In genomic region chr7:20299145-20299544, GRCh38 we compare ENCODE assay signal across 17 cellular contexts. TPM values are rescaled to one million over a fixed set of nuclear protein-coding genes. Genes with fewer than 3 reads are reported as not detected.
"Had no signal": no experiment of that assay in that cellular context is flagged by ENCODE, and none has a peak within 500 bp of the region (broad histone marks: within the 10 kb centered on the region; RNA-seq: fewer than 3 reads in every experiment).

No MANE protein-coding gene starts in this region.

- H3K27ac Mint-ChIP-seq: activated CD4-positive, alpha-beta memory T cell treated with anti-CD3 and anti-CD28 coated beads for 36 hours; activated CD4-positive, alpha-beta T cell treated with anti-CD3 and anti-CD28 coated beads for 36 hours; activated naive CD4-positive, alpha-beta T cell treated with anti-CD3 and anti-CD28 coated beads, Interleukin-2, amount 50 U/mL, for 72 hours; activated T-helper 1 cell treated with anti-CD3 and anti-CD28 coated beads, Interleukin-12 subunit alpha, Interleukin-12 subunit beta, Interleukin-2, Interleukin-4 antibody, amounts not matched to agents 30 ng/mL and 10 ng/mL and 1 ng/mL, durations not matched to agents 14 hours and 24 hours and 36 hours; dendritic cell treated with granulocyte-macrophage colony-stimulating factor and Interleukin-4, amounts not matched to agents 40 ng/mL and 50 ng/mL, for 4 days had no signal

- H3K9me3 Mint-ChIP-seq: activated naive CD4-positive, alpha-beta T cell treated with anti-CD3 and anti-CD28 coated beads, Interleukin-2, amount 50 U/mL, for 72 hours; activated T-helper 1 cell treated with anti-CD3 and anti-CD28 coated beads, Interleukin-12 subunit alpha, Interleukin-12 subunit beta, Interleukin-2, Interleukin-4 antibody, amounts not matched to agents 30 ng/mL and 10 ng/mL and 1 ng/mL, durations not matched to agents 14 hours and 24 hours and 36 hours had no signal

- H3K27me3 Mint-ChIP-seq: activated CD4-positive, alpha-beta T cell treated with anti-CD3 and anti-CD28 coated beads for 36 hours; dendritic cell treated with granulocyte-macrophage colony-stimulating factor and Interleukin-4, amounts not matched to agents 40 ng/mL and 50 ng/mL, for 4 days; natural killer cell treated with Interleukin-12 subunit alpha and Interleukin-12 subunit beta and Interleukin-15 and Interleukin-18, amount 100 ng/mL, for 72 hours had no signal

- DNase-seq: activated CD4-positive, alpha-beta memory T cell treated with anti-CD3 and anti-CD28 coated beads for 36 hours; activated CD4-positive, alpha-beta T cell treated with anti-CD3 and anti-CD28 coated beads for 36 hours; activated gamma-delta T cell treated with Interleukin-2 at 50 U/mL for 16 hours; activated T-cell treated with anti-CD3 and anti-CD28 coated beads for 4 hours; effector CD8-positive, alpha-beta T cell; mesendoderm; posterior cingulate gyrus; stimulated activated CD4-positive, alpha-beta T cell treated with anti-CD3 and anti-CD28 coated beads, Interleukin-12 subunit alpha, Interleukin-12 subunit beta, amount 100 ng/mL, for 4 hours; stimulated activated CD4-positive, alpha-beta T cell treated with anti-CD3 and anti-CD28 coated beads, Interleukin-1b, Interleukin-23, amount 100 ng/mL, for 48 hours; stimulated activated CD8-positive, alpha-beta memory T cell treated with anti-CD3 and anti-CD28 coated beads, Interleukin-4, amount 100 ng/mL, for 48 hours; stimulated activated naive CD8-positive, alpha-beta T cell treated with anti-CD3 and anti-CD28 coated beads, Interleukin-15, Interleukin-2, amounts not matched to agents 100 U/mL and 50 U/mL, for 24 hours; trophoblast cell had no signal

- ATAC-seq: activated CD4-positive, alpha-beta T cell treated with anti-CD3 and anti-CD28 coated beads for 36 hours; activated naive CD4-positive, alpha-beta T cell treated with anti-CD3 and anti-CD28 coated beads, Interleukin-2, amount 50 U/mL, for 72 hours; stimulated activated naive CD8-positive, alpha-beta T cell treated with anti-CD3 and anti-CD28 coated beads, Interleukin-15, Interleukin-2, amounts not matched to agents 100 U/mL and 50 U/mL, for 24 hours had no signal

- H3K36me3 Mint-ChIP-seq: activated CD4-positive, alpha-beta memory T cell treated with anti-CD3 and anti-CD28 coated beads for 36 hours; activated naive CD4-positive, alpha-beta T cell treated with anti-CD3 and anti-CD28 coated beads, Interleukin-2, amount 50 U/mL, for 72 hours had no signal

- H3K4me3 Mint-ChIP-seq: activated CD4-positive, alpha-beta memory T cell treated with anti-CD3 and anti-CD28 coated beads for 36 hours; activated CD4-positive, alpha-beta T cell treated with anti-CD3 and anti-CD28 coated beads for 36 hours; activated T-helper 1 cell treated with anti-CD3 and anti-CD28 coated beads, Interleukin-12 subunit alpha, Interleukin-12 subunit beta, Interleukin-2, Interleukin-4 antibody, amounts not matched to agents 30 ng/mL and 10 ng/mL and 1 ng/mL, durations not matched to agents 14 hours and 24 hours and 36 hours; dendritic cell treated with granulocyte-macrophage colony-stimulating factor and Interleukin-4, amounts not matched to agents 40 ng/mL and 50 ng/mL, for 4 days had no signal

RNA-seq across cellular contexts. Expression of gene ITGB8, which starts 31.6 kb away (rescaled TPM):
- total RNA-seq: activated CD4-positive, alpha-beta memory T cell treated with anti-CD3 and anti-CD28 coated beads for 36 hours; T-helper 2 cell treated with Interferon-gamma antibody and Interleukin-4, amounts not matched to agents 100 ng/mL and 5 ng/mL, for 36 hours had no signal
